Comparison of ENCODE assay signal across 19 cellular contexts in the genomic region with DNA sequence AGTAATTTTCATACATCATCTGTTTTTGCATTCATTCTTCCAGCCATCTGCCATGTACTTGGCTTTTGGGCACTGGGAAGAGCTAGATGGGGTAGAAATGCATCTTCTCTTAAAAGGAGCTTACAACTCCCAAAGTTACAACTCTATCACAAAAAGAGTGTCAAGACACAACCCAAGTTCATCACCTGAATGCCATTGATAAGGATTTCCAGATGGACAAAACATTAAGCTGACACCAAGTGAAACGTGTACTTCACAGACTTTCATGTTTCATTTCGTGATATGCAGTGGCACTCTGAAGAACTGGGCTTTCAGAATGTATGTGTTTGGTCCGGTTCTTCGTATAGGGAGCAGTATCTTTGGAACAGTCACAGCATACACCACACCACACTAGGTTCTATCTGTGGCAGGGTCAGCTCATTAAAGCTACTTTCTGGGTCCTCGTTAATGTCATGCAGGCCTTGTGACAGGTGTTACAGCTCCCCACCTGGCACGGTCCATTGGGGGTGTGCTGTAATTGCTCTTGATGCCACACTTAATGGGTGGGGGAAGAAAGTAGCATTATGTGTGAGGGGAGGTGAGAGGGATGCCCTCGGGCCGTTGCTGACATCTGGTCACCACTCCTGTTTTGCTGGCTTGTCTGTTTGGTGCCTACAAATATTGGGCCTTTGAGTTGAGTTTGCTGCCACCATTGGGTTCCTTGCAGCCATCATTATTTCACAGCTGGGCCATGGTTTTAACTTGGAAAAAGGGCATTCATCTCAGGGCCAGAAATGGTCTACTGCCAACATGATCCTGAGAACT.
A peak's percentile ranks its signal among the peaks of the same experiment; 100 is the strongest.
DNase-seq lines count a peak whose midpoint lies in the region; ATAC-seq, FAIRE-seq and TF ChIP-seq lines count a peak whose summit lies in the region.
"Had no signal": no experiment of that assay in that cellular context is flagged by ENCODE, and none has a peak within 500 bp of the region (broad histone marks: within the 10 kb centered on the region; RNA-seq: fewer than 3 reads in every experiment).

No MANE protein-coding gene starts in this region.

- H3K27me3 Mint-ChIP-seq in activated T-cell treated with anti-CD3 and anti-CD28 coated beads, Interleukin-2, amount 50 U/mL, for 72 hours (ENCODE audit: low read depth), result no peaks in the 10 kb centered on the region
- no peaks in the 10 kb centered on the region for H3K27me3 Mint-ChIP-seq in activated T-cell treated with anti-CD3 and anti-CD28 coated beads, Interleukin-2, amount 50 U/mL, for 24 hours

- no peaks in the 10 kb centered on the region for H3K36me3 ChIP-seq in H1 (ENCODE audit: control insufficient read depth in 2 of 4, insufficient read depth in 4 of 4, low read length in 3 of 4)
- H3K36me3 ChIP-seq: neutrophil, tibial nerve, WERI-Rb-1 had no signal

- no peaks in the 10 kb centered on the region for H3K9me3 Mint-ChIP-seq in activated T-cell treated with anti-CD3 and anti-CD28 coated beads, Interleukin-2, amount 50 U/mL, for 72 hours
- no peaks in the 10 kb centered on the region for H3K9me3 Mint-ChIP-seq in activated T-cell treated with anti-CD3 and anti-CD28 coated beads, Interleukin-2, amount 50 U/mL, for 24 hours
- H3K9me3 Mint-ChIP-seq in stimulated activated effector memory CD8-positive, alpha-beta T cell treated with anti-CD3 and anti-CD28 coated beads, Interleukin-12 subunit alpha, Interleukin-12 subunit beta, amount 100 ng/mL, for 72 hours, result no peaks in the 10 kb centered on the region
- H3K9me3 Mint-ChIP-seq: activated naive CD8-positive, alpha-beta T cell treated with anti-CD3 and anti-CD28 coated beads for 36 hours; activated T-helper 2 cell treated with anti-CD3 and anti-CD28 coated beads, Interferon-gamma antibody, Interleukin-2, Interleukin-4, amounts not matched to agents 10 μg/mL and 5 μg/mL and 100 μg/mL, durations not matched to agents 14 hours and 24 hours and 36 hours had no signal

- no peaks in the 10 kb centered on the region for H3K4me1 Mint-ChIP-seq in activated T-cell treated with anti-CD3 and anti-CD28 coated beads, Interleukin-2, amount 50 U/mL, for 72 hours (ENCODE audit: low read depth)
- peaks cover 4% of the 10 kb centered on the region for H3K4me1 Mint-ChIP-seq in activated T-cell treated with anti-CD3 and anti-CD28 coated beads, Interleukin-2, amount 50 U/mL, for 24 hours (ENCODE audit: low read depth)
- H3K4me1 Mint-ChIP-seq in stimulated activated effector memory CD8-positive, alpha-beta T cell treated with anti-CD3 and anti-CD28 coated beads, Interleukin-12 subunit alpha, Interleukin-12 subunit beta, amount 100 ng/mL, for 72 hours, result peaks cover 14% of the 10 kb centered on the region

- TF ChIP-seq EP300 in H1 (IDR thresholded peaks at IDR 0.05; ENCODE audit: borderline replicate concordance in 1 of 2, low read depth in 2 of 2, low read length in 2 of 2), result no peak

- POLR2A ChIA-PET in H1 (lab: Charles Lee; ENCODE audit: partially characterized antibody), result interaction anchor here (0.6 kb wide), 1 partner anchor 121 kb away, joined by 3 read pairs; no protein-coding TSS in a partner anchor

- no peak overlapping the region for H3K27ac Mint-ChIP-seq in activated T-cell treated with anti-CD3 and anti-CD28 coated beads, Interleukin-2, amount 50 U/mL, for 72 hours
- no peak overlapping the region for H3K27ac Mint-ChIP-seq in activated T-cell treated with anti-CD3 and anti-CD28 coated beads, Interleukin-2, amount 50 U/mL, for 24 hours
- H3K27ac Mint-ChIP-seq in stimulated activated effector memory CD8-positive, alpha-beta T cell treated with anti-CD3 and anti-CD28 coated beads, Interleukin-12 subunit alpha, Interleukin-12 subunit beta, amount 100 ng/mL, for 72 hours, result no peak overlapping the region
- H3K27ac Mint-ChIP-seq: activated naive CD8-positive, alpha-beta T cell treated with anti-CD3 and anti-CD28 coated beads for 36 hours; activated T-helper 2 cell treated with anti-CD3 and anti-CD28 coated beads, Interferon-gamma antibody, Interleukin-2, Interleukin-4, amounts not matched to agents 10 μg/mL and 5 μg/mL and 100 μg/mL, durations not matched to agents 14 hours and 24 hours and 36 hours had no signal

- H2BK12ac ChIP-seq in H1 (ENCODE audit: low read depth, low read length), result no peak overlapping the region

- H3K4me3 ChIP-seq in H1 (ENCODE audit: extremely low read depth in 1 of 4, insufficient read depth in 2 of 4, low read depth in 3 of 4, low read length in 4 of 4), result no peak overlapping the region
- H3K4me3 ChIP-seq: GM23338, tibial nerve had no signal

- H2BK20ac ChIP-seq in H1 (ENCODE audit: low read length), result no peak overlapping the region

- no peak overlapping the region for H3K4ac ChIP-seq in H1 (replicated peaks; ENCODE audit: insufficient read length, low read depth, low read length)

- peak overlapping the region; percentile 10 for H2BK120ac ChIP-seq in H1 (replicated peaks; ENCODE audit: low read depth, low read length)

- H2AK5ac ChIP-seq in H1 (ENCODE audit: low read depth, low read length), result no peak overlapping the region

- no peak overlapping the region for H2AFZ ChIP-seq in H1 (ENCODE audit: low read length)
- H2AFZ ChIP-seq: GM23338 had no signal

- no peak overlapping the region for H2BK5ac ChIP-seq in H1 (ENCODE audit: low read depth, low read length)

- no peak overlapping the region for H4K5ac ChIP-seq in H1 (ENCODE audit: insufficient read length, low read depth, low read length)

- DNase-seq in activated T-cell treated with anti-CD3 and anti-CD28 coated beads, Interleukin-2, amount 50 U/mL, for 72 hours, result no peak
- DNase-seq in activated T-cell treated with anti-CD3 and anti-CD28 coated beads, Interleukin-2, amount 50 U/mL, for 24 hours, result no peak
- DNase-seq in NCI-H1105 (lab: John Stamatoyannopoulos, UW) (peak; percentile 64), H1 (ENCODE audit: low read depth in 1 of 2, low spot score in 2 of 2) (no peak), islet precursor cell (no peak), NOMO-1 treated with DMSO at 0.1 percent for 48 hours (lab: John Stamatoyannopoulos, UW; ENCODE audit: unreplicated experiment) (no peak), NCI-H1436 (lab: John Stamatoyannopoulos, UW) (no peak)
- no peak for DNase-seq in stimulated activated effector memory CD8-positive, alpha-beta T cell treated with anti-CD3 and anti-CD28 coated beads, Interleukin-12 subunit alpha, Interleukin-12 subunit beta, amount 100 ng/mL, for 72 hours (ENCODE audit: low spot score in 2 of 2)
- DNase-seq: activated naive CD8-positive, alpha-beta T cell treated with anti-CD3 and anti-CD28 coated beads for 36 hours; head of caudate nucleus; IMR-90; NCI-H774; stimulated activated CD8-positive, alpha-beta memory T cell treated with anti-CD3 and anti-CD28 coated beads, Interleukin-4, amount 100 ng/mL, for 48 hours; WERI-Rb-1 had no signal

- ATAC-seq in activated T-cell treated with anti-CD3 and anti-CD28 coated beads, Interleukin-2, amount 50 U/mL, for 72 hours (replicated peaks in 1 of 2), result peak; percentile 27 to 88
- ATAC-seq in stimulated activated effector memory CD8-positive, alpha-beta T cell treated with anti-CD3 and anti-CD28 coated beads, Interleukin-12 subunit alpha, Interleukin-12 subunit beta, amount 100 ng/mL, for 72 hours, result peak; percentile 83

- H3K14ac ChIP-seq in H1 (ENCODE audit: insufficient read length), result no peak overlapping the region

- H3K27me3 ChIP-seq in H1 (replicated peaks in 1 of 4; ENCODE audit: control insufficient read depth in 3 of 4, extremely low read depth in 1 of 4, insufficient read depth in 3 of 4, low read length in 3 of 4), result no peaks in the 10 kb centered on the region
- H3K27me3 ChIP-seq: neutrophil, tibial nerve had no signal

- TF ChIP-seq POLR2A in H1 (IDR thresholded peaks at IDR 0.05; ENCODE audit: control extremely low read depth in 1 of 2, low read depth in 2 of 2, low read length in 2 of 2), result no peak

- H4K91ac ChIP-seq in H1 (replicated peaks; ENCODE audit: insufficient read length, low read length), result peak overlapping the region; percentile 7

- H3K4me3 Mint-ChIP-seq in activated T-cell treated with anti-CD3 and anti-CD28 coated beads, Interleukin-2, amount 50 U/mL, for 72 hours, result no peak overlapping the region
- H3K4me3 Mint-ChIP-seq in activated T-cell treated with anti-CD3 and anti-CD28 coated beads, Interleukin-2, amount 50 U/mL, for 24 hours, result no peak overlapping the region
- H3K4me3 Mint-ChIP-seq in stimulated activated effector memory CD8-positive, alpha-beta T cell treated with anti-CD3 and anti-CD28 coated beads, Interleukin-12 subunit alpha, Interleukin-12 subunit beta, amount 100 ng/mL, for 72 hours, result no peak overlapping the region
- H3K4me3 Mint-ChIP-seq: activated naive CD8-positive, alpha-beta T cell treated with anti-CD3 and anti-CD28 coated beads for 36 hours; GM23338 had no signal

- no peak overlapping the region for H3K56ac ChIP-seq in H1 (replicated peaks; ENCODE audit: insufficient read length, low read depth, low read length)

- no peak overlapping the region for H3K23ac ChIP-seq in H1 (ENCODE audit: insufficient read length)

- peaks cover 0 to 3% of the 10 kb centered on the region in 2 experiments; a peak in 1 of 4 replicates for H3K9me3 ChIP-seq in H1 (ENCODE audit: insufficient read depth in 2 of 2, low read depth in 1 of 2, low read length in 1 of 2)
- H3K9me3 ChIP-seq: neutrophil had no signal

- H4K20me1 ChIP-seq in H1 (replicated peaks in 1 of 2; ENCODE audit: control insufficient read depth in 1 of 2, insufficient read depth in 2 of 2, low read length in 2 of 2), result no peaks in the 10 kb centered on the region

- no peak overlapping the region for H3K4me2 ChIP-seq in H1 (ENCODE audit: insufficient read depth in 1 of 2, low read depth in 2 of 2, low read length in 2 of 2)

- peak overlapping the region; percentile 23; the same call in 1 of the 2 replicates for H4K8ac ChIP-seq in H1 (ENCODE audit: extremely low read depth, insufficient read depth, low read length)

- no peak for TF ChIP-seq CTCF in H1 (IDR thresholded peaks at IDR 0.05; ENCODE audit: control extremely low read depth in 1 of 3, insufficient read depth in 1 of 3, low read depth in 1 of 3, low read length in 3 of 3)

- no peaks in the 10 kb centered on the region for H3K79me2 ChIP-seq in H1 (ENCODE audit: control insufficient read depth in 1 of 2, insufficient read depth in 2 of 2, low read length in 2 of 2)

- peaks cover 2 to 13% (median 6%) of the 10 kb centered on the region in 4 experiments; a peak in 5 of 7 replicates for H3K4me1 ChIP-seq in H1 (replicated peaks in 1 of 4; ENCODE audit: control insufficient read depth in 3 of 4, insufficient read depth in 4 of 4, low read length in 3 of 4)

- TF ChIP-seq RAD21 in H1 (IDR thresholded peaks at IDR 0.05 in 1 of 2, conservative IDR thresholded peaks at IDR 0.05 in 1 of 2; ENCODE audit: low read depth in 2 of 2, low read length in 2 of 2), result no peak

- no peaks in the 10 kb centered on the region for H3K79me1 ChIP-seq in H1 (ENCODE audit: low read depth, low read length)

- peak; percentile 84 for FAIRE-seq in H1 (lab: Jason Lieb, UNC)

- 90% methylated on average over 8 of the region's 8 CpGs; no CpG with 5 or more reads in 1 of the 2 experiments for WGBS in H1 (ENCODE audit: extremely low coverage in 1 of 2, insufficient coverage in 1 of 2, insufficient read length in 1 of 2, insufficient replicate concordance in 2 of 2, low coverage in 1 of 2, low lambda C conversion rate in 2 of 2, missing lambda C conversion rate in 1 of 2), 2 experiments

- H3K36me3 Mint-ChIP-seq in activated T-cell treated with anti-CD3 and anti-CD28 coated beads, Interleukin-2, amount 50 U/mL, for 72 hours (ENCODE audit: insufficient read depth in 2 of 2), result no peaks in the 10 kb centered on the region
- H3K36me3 Mint-ChIP-seq in activated T-cell treated with anti-CD3 and anti-CD28 coated beads, Interleukin-2, amount 50 U/mL, for 24 hours (ENCODE audit: low read depth), result no peaks in the 10 kb centered on the region
- H3K36me3 Mint-ChIP-seq in stimulated activated effector memory CD8-positive, alpha-beta T cell treated with anti-CD3 and anti-CD28 coated beads, Interleukin-12 subunit alpha, Interleukin-12 subunit beta, amount 100 ng/mL, for 72 hours, result no peaks in the 10 kb centered on the region
- H3K36me3 Mint-ChIP-seq: activated naive CD8-positive, alpha-beta T cell treated with anti-CD3 and anti-CD28 coated beads for 36 hours had no signal

- no peak overlapping the region for H3K27ac ChIP-seq in H1 (ENCODE audit: low read depth, low read length)
- H3K27ac ChIP-seq: C4-2B, tibial nerve, WERI-Rb-1 had no signal

- CTCF ChIA-PET in H1 (lab: Charles Lee; ENCODE audit: partially characterized antibody), result interaction anchor here (0.6 to 1.7 kb wide), 7 partner anchors 10 to 766 kb away, joined by 3 to 6 read pairs (median 3); no protein-coding TSS in a partner anchor

- H3K18ac ChIP-seq in H1 (ENCODE audit: extremely low read depth, low read length), result no peak overlapping the region; the same call in 1 of the 2 replicates

- H2BK15ac ChIP-seq in H1 (ENCODE audit: low read length), result no peak overlapping the region

- no peak overlapping the region for H3K9ac ChIP-seq in H1 (replicated peaks in 1 of 4; ENCODE audit: extremely low read depth in 1 of 4, low read depth in 3 of 4, low read length in 3 of 4)

- no peaks in the 10 kb centered on the region for H3K23me2 ChIP-seq in H1 (ENCODE audit: low read depth, low read length)
